ENCODE assay signal across 9 cellular contexts in genomic region chr18:29874519-29875098, GRCh38.
DNase-seq lines count a peak whose midpoint lies in the region; FAIRE-seq and TF ChIP-seq lines count a peak whose summit lies in the region.
"Had no signal": no experiment of that assay in that cellular context is flagged by ENCODE, and none has a peak within 500 bp of the region (broad histone marks: within the 10 kb centered on the region; RNA-seq: fewer than 3 reads in every experiment).

No MANE protein-coding gene starts in this region.

- H3K4me1 ChIP-seq in ascending aorta = no peaks in the 10 kb centered on the region
- H3K4me1 ChIP-seq: SJCRH30 had no signal

- H3K9me3 ChIP-seq in ascending aorta = peaks cover 0 to 8% of the 10 kb centered on the region in 2 donors
- H3K9me3 ChIP-seq: SJCRH30 had no signal

- H3K4me3 ChIP-seq in ascending aorta = no peak overlapping the region
- H3K4me3 ChIP-seq: SJCRH30 had no signal

- no peak for FAIRE-seq in HTR-8/SVneo (lab: Jason Lieb, UNC)

- TF ChIP-seq CTCF in ascending aorta (IDR thresholded peaks at IDR 0.05) = no peak

- DNase-seq in ELR (ENCODE audit: low read depth) = peak; percentile 68
- peak; percentile 10 for DNase-seq in HTR-8/SVneo (ENCODE audit: insufficient read length, low spot score)
- DNase-seq in SK-MEL-5 (ENCODE audit: low read depth, low spot score) = peak; percentile 75
- DNase-seq in iPS DF 19.7 (ENCODE audit: low read depth, low spot score) = peak; percentile 25
- no peak for DNase-seq in activated CD4-positive, CD25-positive, alpha-beta regulatory T cell treated with anti-CD3 and anti-CD28 coated beads, Interleukin-2, amount 50 U/mL, for 72 hours
- no peak for DNase-seq in NCI-H226
- no peak for DNase-seq in NK-92 (lab: John Stamatoyannopoulos, UW; ENCODE audit: unreplicated experiment)
- no peak for DNase-seq in ascending aorta (ENCODE audit: low spot score in 2 of 2)

- H3K27ac ChIP-seq in ascending aorta = no peak overlapping the region
- H3K27ac ChIP-seq: SJCRH30 had no signal

- in situ Hi-C loops in SK-MEL-5 (cut with HindIII; ENCODE audit: low pct_unique_long_range_greater_than_20kb, low sequenced_read_pairs) = no loop called here

- no peaks in the 10 kb centered on the region for H3K27me3 ChIP-seq in ascending aorta
- H3K27me3 ChIP-seq: SJCRH30 had no signal

- no peaks in the 10 kb centered on the region for H3K36me3 ChIP-seq in ascending aorta
- H3K36me3 ChIP-seq: SJCRH30 had no signal

- intact Hi-C loops in ascending aorta (cut with DNase I) = no loop called here

Comparison
In these comparisons a context has a peak if more than half of its experiments do, and no peak if none do; other contexts are left out.
1. DNase-seq: peak in ELR (single experiment), HTR-8/SVneo (single experiment), SK-MEL-5 (single experiment) and iPS DF 19.7 (single experiment); none in activated CD4-positive, CD25-positive, alpha-beta regulatory T cell treated with anti-CD3 and anti-CD28 coated beads, Interleukin-2, amount 50 U/mL, for 72 hours (single experiment), NCI-H226 (single experiment), NK-92 (single experiment) and ascending aorta (0 of 2).